ENCODE assay signal across 8 cellular contexts in genomic region chr22:46737105-46737975, GRCh38. TPM values are rescaled to one million over a fixed set of nuclear protein-coding genes. Genes with fewer than 3 reads are reported as not detected.
A peak's percentile ranks its signal among the peaks of the same experiment; 100 is the strongest.
DNase-seq lines count a peak whose midpoint lies in the region; ATAC-seq and TF ChIP-seq lines count a peak whose summit lies in the region.

No MANE protein-coding gene starts in this region.

- H3K4me2 ChIP-seq in neural progenitor cell, result peak overlapping the region; percentile 91

- H3K27me3 ChIP-seq in neural progenitor cell, result no peaks in the 10 kb centered on the region

- DNase-seq in CD14-positive monocyte (ENCODE audit: low spot score) (no peak), NCI-H69 (lab: John Stamatoyannopoulos, UW) (peak; percentile 67), fibroblast of villous mesenchyme (ENCODE audit: low read depth) (peak; percentile 55), neural progenitor cell (ENCODE audit: low spot score) (peak; percentile 72), NCI-H128 (lab: John Stamatoyannopoulos, UW; ENCODE audit: unreplicated experiment) (no peak), NCI-H524 treated with DMSO at 0.1 percent for 48 hours (lab: John Stamatoyannopoulos, UW) (no peak)
- peak; percentile 21 for DNase-seq in activated T-helper 9 cell treated with anti-CD3 and anti-CD28 coated beads, Interleukin-2, amount 50 U/mL, for 16 hours (ENCODE audit: low read depth)

- H3K9me3 Mint-ChIP-seq in CD14-positive monocyte (peaks cover 0 to 2% (median 0%) of the 10 kb centered on the region in 7 donors), neural progenitor cell (no peaks in the 10 kb centered on the region)

- H3K36me3 Mint-ChIP-seq in CD14-positive monocyte, result peaks cover 10 to 15% of the 10 kb centered on the region in 2 donors
- peaks cover 4% of the 10 kb centered on the region for H3K36me3 Mint-ChIP-seq in neural progenitor cell

- no peak overlapping the region for H3K27ac ChIP-seq in neural progenitor cell

- TF ChIP-seq CTCF in CD14-positive monocyte (IDR thresholded peaks at IDR 0.05) (no peak), fibroblast of villous mesenchyme (IDR thresholded peaks at IDR 0.05; ENCODE audit: insufficient read depth, low read depth, low read length) (no peak), neural progenitor cell (IDR thresholded peaks at IDR 0.05) (no peak)

- H3K4me3 Mint-ChIP-seq in CD14-positive monocyte (peak overlapping the region; percentile 100), neural progenitor cell (peak overlapping the region; percentile 97)

- H4K20me1 ChIP-seq in neural progenitor cell (ENCODE audit: low read depth), result peaks cover 51% of the 10 kb centered on the region

- H2AFZ ChIP-seq in neural progenitor cell (replicated peaks), result peak overlapping the region; percentile 4

- H3K27me3 Mint-ChIP-seq in CD14-positive monocyte (ENCODE audit: low read depth in 3 of 3), result peaks cover 0 to 4% (median 2%) of the 10 kb centered on the region in 3 donors
- peaks cover 5% of the 10 kb centered on the region for H3K27me3 Mint-ChIP-seq in neural progenitor cell (ENCODE audit: insufficient read depth, low read depth)

- intact Hi-C loops in CD14-positive monocyte (cut with micrococcal nuclease), result loop anchor here (5.0 to 10.0 kb wide), 3 partner anchors 35 to 143 kb away; no protein-coding TSS in a partner anchor

- peak overlapping the region; percentile 92 to 99 (median 95) for H3K27ac Mint-ChIP-seq in CD14-positive monocyte
- peak overlapping the region; percentile 83 for H3K27ac Mint-ChIP-seq in neural progenitor cell

- peaks cover 29% of the 10 kb centered on the region for H3F3A ChIP-seq in neural progenitor cell (ENCODE audit: low read depth)

- no peak overlapping the region for H3K9ac ChIP-seq in neural progenitor cell

- H3K4me1 ChIP-seq in neural progenitor cell, result peaks cover 18% of the 10 kb centered on the region

- H3K4me1 Mint-ChIP-seq in CD14-positive monocyte, result peaks cover 52% of the 10 kb centered on the region
- peaks cover 37% of the 10 kb centered on the region for H3K4me1 Mint-ChIP-seq in neural progenitor cell

- H3K9me3 ChIP-seq in neural progenitor cell (ENCODE audit: low read depth), result no peaks in the 10 kb centered on the region

- ATAC-seq in GM21515 (IDR thresholded peaks at IDR 0.05; ENCODE audit: unreplicated experiment), result peak; percentile 42

- H3K36me3 ChIP-seq in neural progenitor cell, result no peaks in the 10 kb centered on the region

- H3K4me3 ChIP-seq in fibroblast of villous mesenchyme (ENCODE audit: low read depth, low read length) (peak overlapping the region; percentile 75), neural progenitor cell (peak overlapping the region; percentile 94)

- peaks cover 51% of the 10 kb centered on the region for H3K79me2 ChIP-seq in neural progenitor cell (ENCODE audit: low read depth)

RNA-seq across cellular contexts. Expression of gene CERK, which starts 0.7 kb away (rescaled TPM):
- 10 to 100 TPM; 22.4 to 24.5 TPM for polyA plus RNA-seq in CD14-positive monocyte
- total RNA-seq in fibroblast of villous mesenchyme, result 37.7 and 38.9 TPM in 2 replicates
- 53.6 and 80.6 TPM in 2 replicates for total RNA-seq in neural progenitor cell (ENCODE audit: low replicate concordance)

RNA-seq across cellular contexts. Expression of gene TBC1D22A, which starts 25.1 kb away (rescaled TPM):
- 10 to 100 TPM; 25.9 to 29.5 TPM for polyA plus RNA-seq in CD14-positive monocyte
- total RNA-seq in fibroblast of villous mesenchyme (12.5 and 14.5 TPM in 2 replicates), neural progenitor cell (ENCODE audit: low replicate concordance) (9.8 and 10.6 TPM in 2 replicates)

Comparison
In these comparisons a context has a peak if more than half of its experiments do, and no peak if none do; other contexts are left out.
1. DNase-seq: peak in NCI-H69 (single experiment), activated T-helper 9 cell treated with anti-CD3 and anti-CD28 coated beads, Interleukin-2, amount 50 U/mL, for 16 hours (single experiment), fibroblast of villous mesenchyme (single experiment) and neural progenitor cell (single experiment); none in CD14-positive monocyte (single experiment), NCI-H128 (single experiment) and NCI-H524 treated with DMSO at 0.1 percent for 48 hours (single experiment).